Comparison of ENCODE assay signal across 1 cellular context in the genomic region with DNA sequence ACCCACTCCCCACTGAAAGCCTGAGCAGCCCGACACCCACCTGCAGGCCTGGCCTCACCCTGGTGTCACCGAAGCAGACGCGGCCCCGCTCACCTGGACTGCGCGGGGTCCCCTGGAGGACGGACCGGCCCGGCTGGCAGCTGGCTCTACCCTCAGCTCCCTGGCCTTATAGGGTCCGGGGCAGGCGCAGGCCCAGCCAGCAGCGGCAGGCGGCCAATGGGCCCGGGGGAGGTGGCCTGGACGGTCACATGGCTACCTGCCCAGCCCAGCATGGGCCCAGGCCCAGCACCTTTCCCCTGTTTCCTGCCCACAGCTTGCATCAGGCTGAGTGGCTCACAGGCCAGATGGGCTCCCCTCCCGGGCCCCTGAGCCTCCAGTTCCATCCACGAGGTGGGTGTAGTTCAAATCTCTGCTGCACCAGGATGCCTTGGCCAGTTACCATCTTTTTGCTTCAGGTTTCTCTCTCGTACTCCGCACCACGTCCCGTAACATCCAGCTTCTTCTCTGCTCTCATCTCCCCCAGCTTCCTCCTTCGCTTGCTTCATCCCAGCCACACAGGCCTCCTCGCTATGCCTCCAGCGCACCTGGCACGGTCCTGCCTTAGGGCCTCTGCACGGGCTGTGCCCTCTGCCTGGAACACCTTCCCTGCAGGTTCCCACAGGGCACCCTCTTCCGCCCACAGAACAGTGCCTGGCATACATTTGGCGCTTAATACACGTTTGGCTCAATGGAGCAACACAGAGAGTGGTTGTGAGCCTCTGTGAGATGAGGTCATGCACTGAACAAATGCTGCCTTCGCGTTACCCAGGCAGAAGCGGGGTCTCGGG.
TF ChIP-seq lines count a peak whose summit lies in the region.

A gene with protein sequence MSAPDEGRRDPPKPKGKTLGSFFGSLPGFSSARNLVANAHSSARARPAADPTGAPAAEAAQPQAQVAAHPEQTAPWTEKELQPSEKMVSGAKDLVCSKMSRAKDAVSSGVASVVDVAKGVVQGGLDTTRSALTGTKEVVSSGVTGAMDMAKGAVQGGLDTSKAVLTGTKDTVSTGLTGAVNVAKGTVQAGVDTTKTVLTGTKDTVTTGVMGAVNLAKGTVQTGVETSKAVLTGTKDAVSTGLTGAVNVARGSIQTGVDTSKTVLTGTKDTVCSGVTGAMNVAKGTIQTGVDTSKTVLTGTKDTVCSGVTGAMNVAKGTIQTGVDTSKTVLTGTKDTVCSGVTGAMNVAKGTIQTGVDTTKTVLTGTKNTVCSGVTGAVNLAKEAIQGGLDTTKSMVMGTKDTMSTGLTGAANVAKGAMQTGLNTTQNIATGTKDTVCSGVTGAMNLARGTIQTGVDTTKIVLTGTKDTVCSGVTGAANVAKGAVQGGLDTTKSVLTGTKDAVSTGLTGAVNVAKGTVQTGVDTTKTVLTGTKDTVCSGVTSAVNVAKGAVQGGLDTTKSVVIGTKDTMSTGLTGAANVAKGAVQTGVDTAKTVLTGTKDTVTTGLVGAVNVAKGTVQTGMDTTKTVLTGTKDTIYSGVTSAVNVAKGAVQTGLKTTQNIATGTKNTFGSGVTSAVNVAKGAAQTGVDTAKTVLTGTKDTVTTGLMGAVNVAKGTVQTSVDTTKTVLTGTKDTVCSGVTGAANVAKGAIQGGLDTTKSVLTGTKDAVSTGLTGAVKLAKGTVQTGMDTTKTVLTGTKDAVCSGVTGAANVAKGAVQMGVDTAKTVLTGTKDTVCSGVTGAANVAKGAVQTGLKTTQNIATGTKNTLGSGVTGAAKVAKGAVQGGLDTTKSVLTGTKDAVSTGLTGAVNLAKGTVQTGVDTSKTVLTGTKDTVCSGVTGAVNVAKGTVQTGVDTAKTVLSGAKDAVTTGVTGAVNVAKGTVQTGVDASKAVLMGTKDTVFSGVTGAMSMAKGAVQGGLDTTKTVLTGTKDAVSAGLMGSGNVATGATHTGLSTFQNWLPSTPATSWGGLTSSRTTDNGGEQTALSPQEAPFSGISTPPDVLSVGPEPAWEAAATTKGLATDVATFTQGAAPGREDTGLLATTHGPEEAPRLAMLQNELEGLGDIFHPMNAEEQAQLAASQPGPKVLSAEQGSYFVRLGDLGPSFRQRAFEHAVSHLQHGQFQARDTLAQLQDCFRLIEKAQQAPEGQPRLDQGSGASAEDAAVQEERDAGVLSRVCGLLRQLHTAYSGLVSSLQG (N-terminal part only) (minus strand): TSS at position 142 of the 827 bp plus-strand sequence. CDS start 214 bp downstream, outside the sequence.

TF ChIP-seq in A549, 52 proteins besides CTCF, POLR2A, EP300 and RAD21:
- TF ChIP-seq, protein P1, sequence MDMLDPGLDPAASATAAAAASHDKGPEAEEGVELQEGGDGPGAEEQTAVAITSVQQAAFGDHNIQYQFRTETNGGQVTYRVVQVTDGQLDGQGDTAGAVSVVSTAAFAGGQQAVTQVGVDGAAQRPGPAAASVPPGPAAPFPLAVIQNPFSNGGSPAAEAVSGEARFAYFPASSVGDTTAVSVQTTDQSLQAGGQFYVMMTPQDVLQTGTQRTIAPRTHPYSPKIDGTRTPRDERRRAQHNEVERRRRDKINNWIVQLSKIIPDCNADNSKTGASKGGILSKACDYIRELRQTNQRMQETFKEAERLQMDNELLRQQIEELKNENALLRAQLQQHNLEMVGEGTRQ (IDR thresholded peaks at IDR 0.05), result no peak
- no peak for TF ChIP-seq FOXS1 (CRISPR knock-in tag; IDR thresholded peaks at IDR 0.05)
- TF ChIP-seq, protein P2, sequence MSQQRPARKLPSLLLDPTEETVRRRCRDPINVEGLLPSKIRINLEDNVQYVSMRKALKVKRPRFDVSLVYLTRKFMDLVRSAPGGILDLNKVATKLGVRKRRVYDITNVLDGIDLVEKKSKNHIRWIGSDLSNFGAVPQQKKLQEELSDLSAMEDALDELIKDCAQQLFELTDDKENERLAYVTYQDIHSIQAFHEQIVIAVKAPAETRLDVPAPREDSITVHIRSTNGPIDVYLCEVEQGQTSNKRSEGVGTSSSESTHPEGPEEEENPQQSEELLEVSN (IDR thresholded peaks at IDR 0.05; ENCODE audit: borderline replicate concordance, low read depth), result no peak
- TF ChIP-seq SREBF2 (IDR thresholded peaks at IDR 0.05), result no peak
- TF ChIP-seq ESRRA (IDR thresholded peaks at IDR 0.05; ENCODE audit: borderline replicate concordance, low read length), result no peak
- TF ChIP-seq NR3C1 (IDR thresholded peaks at IDR 0.05), result no peak
- TF ChIP-seq, protein P3, sequence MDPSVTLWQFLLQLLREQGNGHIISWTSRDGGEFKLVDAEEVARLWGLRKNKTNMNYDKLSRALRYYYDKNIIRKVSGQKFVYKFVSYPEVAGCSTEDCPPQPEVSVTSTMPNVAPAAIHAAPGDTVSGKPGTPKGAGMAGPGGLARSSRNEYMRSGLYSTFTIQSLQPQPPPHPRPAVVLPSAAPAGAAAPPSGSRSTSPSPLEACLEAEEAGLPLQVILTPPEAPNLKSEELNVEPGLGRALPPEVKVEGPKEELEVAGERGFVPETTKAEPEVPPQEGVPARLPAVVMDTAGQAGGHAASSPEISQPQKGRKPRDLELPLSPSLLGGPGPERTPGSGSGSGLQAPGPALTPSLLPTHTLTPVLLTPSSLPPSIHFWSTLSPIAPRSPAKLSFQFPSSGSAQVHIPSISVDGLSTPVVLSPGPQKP (IDR thresholded peaks at IDR 0.05; ENCODE audit: low read depth, low read length), result no peak
- TF ChIP-seq CBX8 (IDR thresholded peaks at IDR 0.05), result no peak
- no peak for TF ChIP-seq EHF (CRISPR knock-in tag; IDR thresholded peaks at IDR 0.05)
- TF ChIP-seq, protein P4, sequence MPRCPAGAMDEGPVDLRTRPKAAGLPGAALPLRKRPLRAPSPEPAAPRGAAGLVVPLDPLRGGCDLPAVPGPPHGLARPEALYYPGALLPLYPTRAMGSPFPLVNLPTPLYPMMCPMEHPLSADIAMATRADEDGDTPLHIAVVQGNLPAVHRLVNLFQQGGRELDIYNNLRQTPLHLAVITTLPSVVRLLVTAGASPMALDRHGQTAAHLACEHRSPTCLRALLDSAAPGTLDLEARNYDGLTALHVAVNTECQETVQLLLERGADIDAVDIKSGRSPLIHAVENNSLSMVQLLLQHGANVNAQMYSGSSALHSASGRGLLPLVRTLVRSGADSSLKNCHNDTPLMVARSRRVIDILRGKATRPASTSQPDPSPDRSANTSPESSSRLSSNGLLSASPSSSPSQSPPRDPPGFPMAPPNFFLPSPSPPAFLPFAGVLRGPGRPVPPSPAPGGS (IDR thresholded peaks at IDR 0.05), result no peak
- no peak for TF ChIP-seq MAFK (IDR thresholded peaks at IDR 0.05; ENCODE audit: partially characterized antibody)
- TF ChIP-seq ZFP36 (IDR thresholded peaks at IDR 0.05; ENCODE audit: borderline replicate concordance, partially characterized antibody), result no peak
- TF ChIP-seq, protein P5, sequence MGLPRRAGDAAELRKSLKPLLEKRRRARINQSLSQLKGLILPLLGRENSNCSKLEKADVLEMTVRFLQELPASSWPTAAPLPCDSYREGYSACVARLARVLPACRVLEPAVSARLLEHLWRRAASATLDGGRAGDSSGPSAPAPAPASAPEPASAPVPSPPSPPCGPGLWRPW (IDR thresholded peaks at IDR 0.05), result no peak
- TF ChIP-seq JUN (IDR thresholded peaks at IDR 0.05), result no peak
- TF ChIP-seq KDM5A (IDR thresholded peaks at IDR 0.05), result no peak
- TF ChIP-seq FOSL2 (IDR thresholded peaks at IDR 0.05), result no peak
- TF ChIP-seq FOSL2 (CRISPR knock-in tag; IDR thresholded peaks at IDR 0.05), result no peak
- TF ChIP-seq, protein P6, sequence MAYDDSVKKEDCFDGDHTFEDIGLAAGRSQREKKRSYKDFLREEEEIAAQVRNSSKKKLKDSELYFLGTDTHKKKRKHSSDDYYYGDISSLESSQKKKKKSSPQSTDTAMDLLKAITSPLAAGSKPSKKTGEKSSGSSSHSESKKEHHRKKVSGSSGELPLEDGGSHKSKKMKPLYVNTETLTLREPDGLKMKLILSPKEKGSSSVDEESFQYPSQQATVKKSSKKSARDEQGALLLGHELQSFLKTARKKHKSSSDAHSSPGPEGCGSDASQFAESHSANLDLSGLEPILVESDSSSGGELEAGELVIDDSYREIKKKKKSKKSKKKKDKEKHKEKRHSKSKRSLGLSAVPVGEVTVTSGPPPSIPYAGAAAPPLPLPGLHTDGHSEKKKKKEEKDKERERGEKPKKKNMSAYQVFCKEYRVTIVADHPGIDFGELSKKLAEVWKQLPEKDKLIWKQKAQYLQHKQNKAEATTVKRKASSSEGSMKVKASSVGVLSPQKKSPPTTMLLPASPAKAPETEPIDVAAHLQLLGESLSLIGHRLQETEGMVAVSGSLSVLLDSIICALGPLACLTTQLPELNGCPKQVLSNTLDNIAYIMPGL (CRISPR knock-in tag; IDR thresholded peaks at IDR 0.05; ENCODE audit: borderline replicate concordance), result no peak
- no peak for TF ChIP-seq GATA3 (IDR thresholded peaks at IDR 0.05; ENCODE audit: borderline replicate concordance)
